21 cellular contexts compared by ENCODE assay signal in genomic region chr10:77682408-77683087, GRCh38. TPM values are rescaled to one million over a fixed set of nuclear protein-coding genes. Genes with fewer than 3 reads are reported as not detected.
A peak's percentile ranks its signal among the peaks of the same experiment; 100 is the strongest.
DNase-seq lines count a peak whose midpoint lies in the region; ATAC-seq, FAIRE-seq and TF ChIP-seq lines count a peak whose summit lies in the region.
"Had no signal": no experiment of that assay in that cellular context is flagged by ENCODE, and none has a peak within 500 bp of the region (broad histone marks: within the 10 kb centered on the region; RNA-seq: fewer than 3 reads in every experiment).

No MANE protein-coding gene starts in this region.

- H3K4me1 ChIP-seq in body of pancreas: peaks cover 25% of the 10 kb centered on the region
- peaks cover 25% of the 10 kb centered on the region for H3K4me1 ChIP-seq in neural progenitor cell
- H3K4me1 ChIP-seq: BLaER1 had no signal

- peaks cover 8% of the 10 kb centered on the region for H3K9me3 Mint-ChIP-seq in neural progenitor cell
- H3K9me3 Mint-ChIP-seq: CD8-positive, alpha-beta T cell; H9; T-cell had no signal

- H3K36me3 ChIP-seq in body of pancreas (replicated peaks in 1 of 2; ENCODE audit: insufficient read depth in 1 of 2, low read depth in 2 of 2) (no peaks in the 10 kb centered on the region), neural progenitor cell (no peaks in the 10 kb centered on the region)
- H3K36me3 ChIP-seq: BLaER1 had no signal

- no peak overlapping the region for H3K4me3 Mint-ChIP-seq in neural progenitor cell
- H3K4me3 Mint-ChIP-seq: CD8-positive, alpha-beta T cell; H9; T-cell had no signal

- no peaks in the 10 kb centered on the region for H3K36me3 Mint-ChIP-seq in neural progenitor cell
- H3K36me3 Mint-ChIP-seq: CD8-positive, alpha-beta T cell; T-cell had no signal

- intact Hi-C loops in body of pancreas (cut with DNase I): no loop called here

- FAIRE-seq in GM12892 (lab: Jason Lieb, UNC): peak; percentile 76
- FAIRE-seq: D721Med had no signal

- no peaks in the 10 kb centered on the region for H4K20me1 ChIP-seq in neural progenitor cell (ENCODE audit: low read depth)
- H4K20me1 ChIP-seq: BLaER1 had no signal

- no peaks in the 10 kb centered on the region for H3K79me2 ChIP-seq in neural progenitor cell (ENCODE audit: low read depth)

- H3K4me3 ChIP-seq in body of pancreas (no peak overlapping the region), neural progenitor cell (no peak overlapping the region)
- H3K4me3 ChIP-seq: BLaER1 had no signal

- H3K27me3 Mint-ChIP-seq in neural progenitor cell (ENCODE audit: insufficient read depth, low read depth): peaks cover 15% of the 10 kb centered on the region

- WGBS in body of pancreas, 2 donors: 77 to 86% methylated on average over 5 of the region's 5 CpGs

- H3K4me2 ChIP-seq in neural progenitor cell: no peak overlapping the region
- H3K4me2 ChIP-seq: BLaER1, SK-N-SH had no signal

- H2AFZ ChIP-seq in neural progenitor cell (replicated peaks): no peak overlapping the region

- H3F3A ChIP-seq in neural progenitor cell (ENCODE audit: low read depth): peaks cover 21% of the 10 kb centered on the region

- ATAC-seq in HG02678 (IDR thresholded peaks at IDR 0.05; ENCODE audit: unreplicated experiment) (peak; percentile 21), body of pancreas (peak; percentile 32), omental fat pad (ENCODE audit: low FRiP score) (no peak)
- ATAC-seq: CD8-positive, alpha-beta T cell; T-cell had no signal

- no peak for DNase-seq in GM12892 (ENCODE audit: insufficient read length)
- no peak for DNase-seq in body of pancreas
- DNase-seq in neural progenitor cell (ENCODE audit: low spot score): no peak
- DNase-seq in stimulated activated naive CD4-positive, alpha-beta T cell treated with Interleukin-2 at 50 U/mL for 16 hours (lab: John Stamatoyannopoulos, UW): no peak
- no peak for DNase-seq in stimulated activated CD8-positive, alpha-beta memory T cell treated with anti-CD3 and anti-CD28 coated beads, Interleukin-4, amount 100 ng/mL, for 48 hours
- DNase-seq in omental fat pad (ENCODE audit: low spot score): no peak
- no peak for DNase-seq in NCI-H2196 treated with DMSO at 0.1 percent for 48 hours (lab: John Stamatoyannopoulos, UW; ENCODE audit: unreplicated experiment)
- DNase-seq: CD8-positive, alpha-beta T cell; H9; NCI-H1105; NCI-H2081 treated with DMSO at 0.1 percent for 48 hours; NCI-H2227 treated with DMSO at 0.1 percent for 48 hours; NCI-H510A treated with DMSO at 0.1 percent for 48 hours; NCI-H774; RPMI8226; SHP77 treated with DMSO at 0.1 percent for 48 hours; SK-N-SH; T-cell had no signal

- peaks cover 31% of the 10 kb centered on the region for H3K4me1 Mint-ChIP-seq in neural progenitor cell
- H3K4me1 Mint-ChIP-seq: T-cell had no signal

- H3K27me3 ChIP-seq in body of pancreas: no peaks in the 10 kb centered on the region
- no peaks in the 10 kb centered on the region for H3K27me3 ChIP-seq in neural progenitor cell
- H3K27me3 ChIP-seq: BLaER1 had no signal

- H3K9me3 ChIP-seq in body of pancreas (no peaks in the 10 kb centered on the region), neural progenitor cell (ENCODE audit: low read depth) (no peaks in the 10 kb centered on the region)
- H3K9me3 ChIP-seq: BLaER1, SK-N-SH had no signal

- no peak for TF ChIP-seq CTCF in body of pancreas (IDR thresholded peaks at IDR 0.05)
- TF ChIP-seq CTCF in neural progenitor cell (IDR thresholded peaks at IDR 0.05): no peak
- TF ChIP-seq CTCF in omental fat pad (IDR thresholded peaks at IDR 0.05): no peak

- TF ChIP-seq POLR2A in GM12892 (IDR thresholded peaks at IDR 0.05; ENCODE audit: low read depth, low read length): no peak
- TF ChIP-seq POLR2A in body of pancreas (IDR thresholded peaks at IDR 0.05): no peak

- H3K9ac ChIP-seq in neural progenitor cell: no peak overlapping the region
- H3K9ac ChIP-seq: BLaER1, SK-N-SH had no signal

- peak overlapping the region in 3 of 4 donors; percentile 60 to 74 (median 62) for H3K27ac ChIP-seq in body of pancreas
- H3K27ac ChIP-seq in neural progenitor cell: no peak overlapping the region
- H3K27ac ChIP-seq: BLaER1 had no signal

- H3K27ac Mint-ChIP-seq in neural progenitor cell: peak overlapping the region; percentile 15
- H3K27ac Mint-ChIP-seq: CD8-positive, alpha-beta T cell; H9; T-cell had no signal

RNA-seq across cellular contexts. Expression of gene KCNMA1, which starts 44.9 kb away (rescaled TPM):
- 31.4 TPM for polyA plus RNA-seq in GM12892 (2012; ENCODE audit: missing spikeins)
- total RNA-seq in body of pancreas: 1 to 10 TPM; 5.9 to 9.3 TPM
- 2.4 and 3.7 TPM in 2 replicates for total RNA-seq in neural progenitor cell (ENCODE audit: low replicate concordance)
- 10 to 100 TPM; 10.1 to 32.6 (median 20.1) TPM for total RNA-seq in omental fat pad
- total RNA-seq: CD8-positive, alpha-beta T cell had no signal
